In genomic region chr16:56916571-56917403, GRCh38 we compare ENCODE assay signal across 8 cellular contexts. TPM values are rescaled to one million over a fixed set of nuclear protein-coding genes. Genes with fewer than 3 reads are reported as not detected.
DNase-seq lines count a peak whose midpoint lies in the region; ATAC-seq and TF ChIP-seq lines count a peak whose summit lies in the region.

No MANE protein-coding gene starts in this region.

- no peaks in the 10 kb centered on the region for H3K9me3 ChIP-seq in breast epithelium
- no peaks in the 10 kb centered on the region for H3K9me3 ChIP-seq in neutrophil
- no peaks in the 10 kb centered on the region for H3K9me3 ChIP-seq in mammary epithelial cell (replicated peaks; ENCODE audit: insufficient read depth, low read length)

- DNase-seq in breast epithelium (ENCODE audit: low spot score in 2 of 2) (no peak), MCF 10A (ENCODE audit: unreplicated experiment) (no peak), SKM-1 (lab: John Stamatoyannopoulos, UW; ENCODE audit: unreplicated experiment) (no peak), ureter (ENCODE audit: low spot score) (no peak), mammary epithelial cell (no peak)

- POLR2A ChIA-PET in MCF 10A (lab: Yijun Ruan, JAX): no interaction called here

- peaks cover 30% of the 10 kb centered on the region for H3K27me3 Mint-ChIP-seq in MCF 10A (ENCODE audit: insufficient read depth, unreplicated experiment)
- peaks cover 4% of the 10 kb centered on the region for H3K27me3 Mint-ChIP-seq in activated T-helper 17 cell treated with anti-CD3 and anti-CD28 coated beads, Interleukin-2, amount 50 U/mL, for 72 hours

- 93% methylated on average over 5 of the region's 5 CpGs for WGBS in mammary epithelial cell (ENCODE audit: low coverage, missing lambda C conversion rate)

- no peaks in the 10 kb centered on the region for H4K20me1 ChIP-seq in mammary epithelial cell (ENCODE audit: insufficient read depth, low read length)

- peaks cover 6% of the 10 kb centered on the region for H3K4me1 Mint-ChIP-seq in MCF 10A (ENCODE audit: insufficient read depth, unreplicated experiment)
- peaks cover 31% of the 10 kb centered on the region for H3K4me1 Mint-ChIP-seq in activated T-helper 17 cell treated with anti-CD3 and anti-CD28 coated beads, Interleukin-2, amount 50 U/mL, for 72 hours

- no peak overlapping the region for H2AFZ ChIP-seq in mammary epithelial cell (ENCODE audit: low read depth, low read length)

- in situ Hi-C loops in mammary epithelial cell (cut with MboI; ENCODE audit: low sequenced_read_pairs in 2 of 2): no loop called here

- no peak overlapping the region for H3K4me3 Mint-ChIP-seq in MCF 10A (ENCODE audit: unreplicated experiment)
- H3K4me3 Mint-ChIP-seq in activated T-helper 17 cell treated with anti-CD3 and anti-CD28 coated beads, Interleukin-2, amount 50 U/mL, for 72 hours: peak overlapping the region; percentile 63

- H3K4me3 ChIP-seq in breast epithelium (no peak overlapping the region), neutrophil (ENCODE audit: low read depth in 1 of 2, low read length in 1 of 2) (no peak overlapping the region), mammary epithelial cell (replicated peaks in 1 of 3; ENCODE audit: insufficient read depth in 1 of 3, low read depth in 2 of 3, low read length in 3 of 3) (no peak overlapping the region)

- no peak overlapping the region for H3K4me2 ChIP-seq in mammary epithelial cell (ENCODE audit: insufficient read depth, low read depth, low read length)

- TF ChIP-seq CTCF in breast epithelium (IDR thresholded peaks at IDR 0.05): no peak
- no peak for TF ChIP-seq CTCF in MCF 10A (IDR thresholded peaks at IDR 0.05; ENCODE audit: unreplicated experiment)
- no peak for TF ChIP-seq CTCF in neutrophil (IDR thresholded peaks at IDR 0.05)
- TF ChIP-seq CTCF in mammary epithelial cell (conservative IDR thresholded peaks at IDR 0.05 in 1 of 2, IDR thresholded peaks at IDR 0.05 in 1 of 2; ENCODE audit: extremely low read depth in 1 of 2, insufficient read depth in 1 of 2, low read depth in 1 of 2, low read length in 2 of 2): no peak

- H3K4me1 ChIP-seq in breast epithelium (peaks cover 0 to 5% of the 10 kb centered on the region in 2 donors), neutrophil (ENCODE audit: control insufficient read depth in 1 of 2, insufficient read depth in 1 of 2, low read depth in 1 of 2, low read length in 1 of 2) (peaks cover 12 to 25% of the 10 kb centered on the region in 2 experiments), mammary epithelial cell (ENCODE audit: insufficient read depth, low read length) (peaks cover 24% of the 10 kb centered on the region)

- no peaks in the 10 kb centered on the region for H3K79me2 ChIP-seq in mammary epithelial cell (ENCODE audit: insufficient read depth, low read length)

- TF ChIP-seq POLR2A in breast epithelium (IDR thresholded peaks at IDR 0.05): no peak

- no peaks in the 10 kb centered on the region for H3K27me3 ChIP-seq in breast epithelium
- H3K27me3 ChIP-seq in neutrophil: peaks cover 33% of the 10 kb centered on the region
- H3K27me3 ChIP-seq in mammary epithelial cell (ENCODE audit: insufficient read depth, low read length): no peaks in the 10 kb centered on the region

- no peaks in the 10 kb centered on the region for H3K9me3 Mint-ChIP-seq in MCF 10A (ENCODE audit: unreplicated experiment)
- no peaks in the 10 kb centered on the region for H3K9me3 Mint-ChIP-seq in activated T-helper 17 cell treated with anti-CD3 and anti-CD28 coated beads, Interleukin-2, amount 50 U/mL, for 72 hours

- no peaks in the 10 kb centered on the region for H3K36me3 ChIP-seq in breast epithelium
- H3K36me3 ChIP-seq in neutrophil: no peaks in the 10 kb centered on the region
- H3K36me3 ChIP-seq in mammary epithelial cell (ENCODE audit: insufficient read depth, low read length): no peaks in the 10 kb centered on the region

- intact Hi-C loops in breast epithelium (cut with DNase I; ENCODE audit: low total_unique reads) (no loop called here), MCF 10A (cut with micrococcal nuclease) (no loop called here), mammary epithelial cell (cut with micrococcal nuclease) (no loop called here)

- no peak overlapping the region for H3K9ac ChIP-seq in mammary epithelial cell (ENCODE audit: insufficient read depth, low read length)

- dilution Hi-C loops in mammary epithelial cell (cut with HindIII; ENCODE audit: low sequenced_read_pairs): no loop called here

- CTCF ChIA-PET in MCF 10A (lab: Yijun Ruan, JAX): no interaction called here
- CTCF ChIA-PET in mammary epithelial cell (lab: Charles Lee; ENCODE audit: low non-redundant PET): no interaction called here

- H3K27ac Mint-ChIP-seq in MCF 10A (ENCODE audit: low read depth, unreplicated experiment): no peak overlapping the region
- H3K27ac Mint-ChIP-seq in activated T-helper 17 cell treated with anti-CD3 and anti-CD28 coated beads, Interleukin-2, amount 50 U/mL, for 72 hours: peak overlapping the region; percentile 78

- no peaks in the 10 kb centered on the region for H3K36me3 Mint-ChIP-seq in MCF 10A (ENCODE audit: insufficient read depth, unreplicated experiment)
- H3K36me3 Mint-ChIP-seq in activated T-helper 17 cell treated with anti-CD3 and anti-CD28 coated beads, Interleukin-2, amount 50 U/mL, for 72 hours (ENCODE audit: low read depth): no peaks in the 10 kb centered on the region

- H3K27ac ChIP-seq in breast epithelium: peak overlapping the region; percentile 66 to 67
- H3K27ac ChIP-seq in neutrophil: peak overlapping the region; percentile 76
- no peak overlapping the region for H3K27ac ChIP-seq in mammary epithelial cell (ENCODE audit: insufficient read depth, low read depth, low read length)

- peak; percentile 67 for ATAC-seq in HG03097 (IDR thresholded peaks at IDR 0.05; ENCODE audit: low FRiP score, unreplicated experiment)
- peak; percentile 91 for ATAC-seq in activated T-helper 17 cell treated with anti-CD3 and anti-CD28 coated beads, Interleukin-2, amount 50 U/mL, for 72 hours (replicated peaks)

- no TSS peak for BruUV-seq in MCF 10A (replicated peaks; lab: Mats Ljungman, UMichigan)
- no TSS peak for BruUV-seq in mammary epithelial cell (replicated peaks; lab: Mats Ljungman, UMichigan)

RNA-seq across cellular contexts. Expression of gene HERPUD1, which starts 15.2 kb away (rescaled TPM):
- 100 to 1,000 TPM; 123 to 162 (median 149) TPM for total RNA-seq in breast epithelium
- total RNA-seq in MCF 10A (2022): 201 and 242 TPM in 2 replicates
- 100 to 1,000 TPM; 162 to 186 TPM for total RNA-seq in activated T-helper 17 cell treated with anti-CD3 and anti-CD28 coated beads, Interleukin-2, amount 50 U/mL, for 72 hours
- total RNA-seq in ureter: 171 TPM
- 100 to 1,000 TPM; 166 to 239 TPM for total RNA-seq in mammary epithelial cell
- polyA plus RNA-seq in mammary epithelial cell: 131 TPM
- polyA minus RNA-seq in mammary epithelial cell: 238 TPM

RNA-seq across cellular contexts. Expression of gene CETP, which starts 45.0 kb away (rescaled TPM):
- total RNA-seq in breast epithelium (under 1 TPM; 0.44 to 0.80 (median 0.66) TPM), MCF 10A (2022) (not detected in 2 replicates), ureter (0.42 TPM), mammary epithelial cell (not detected)
- total RNA-seq in activated T-helper 17 cell treated with anti-CD3 and anti-CD28 coated beads, Interleukin-2, amount 50 U/mL, for 72 hours: not detected
- not detected for polyA plus RNA-seq in mammary epithelial cell
- polyA minus RNA-seq in mammary epithelial cell: not detected

RNA-seq across cellular contexts. Expression of gene SLC12A3, which starts 51.8 kb away (rescaled TPM):
- total RNA-seq in breast epithelium (not detected), MCF 10A (2022) (not detected in 2 replicates), ureter (not detected), mammary epithelial cell (not detected)
- not detected for total RNA-seq in activated T-helper 17 cell treated with anti-CD3 and anti-CD28 coated beads, Interleukin-2, amount 50 U/mL, for 72 hours
- polyA plus RNA-seq in mammary epithelial cell: 0.02 TPM
- not detected for polyA minus RNA-seq in mammary epithelial cell
